7 cellular contexts compared by ENCODE assay signal in the genomic region with DNA sequence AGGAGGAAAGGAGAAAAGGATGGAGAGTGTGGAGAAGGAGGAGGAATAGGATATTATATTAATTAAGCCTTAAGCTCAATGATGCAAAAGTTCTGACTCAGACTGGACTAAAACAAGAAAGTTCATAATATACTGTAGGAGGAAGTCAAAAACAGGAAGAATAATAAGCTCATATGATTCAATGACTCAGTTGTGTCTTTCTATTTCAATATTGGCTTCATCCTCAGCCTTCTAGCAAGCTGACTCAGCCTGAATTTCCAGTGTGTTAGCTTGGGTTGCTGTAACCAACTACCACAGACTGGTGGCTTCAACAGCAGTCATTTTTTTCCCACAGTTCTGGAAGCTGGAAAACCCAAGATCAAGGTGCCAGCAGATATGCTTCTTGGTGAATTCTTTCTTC.
DNase-seq lines count a peak whose midpoint lies in the region; ATAC-seq and TF ChIP-seq lines count a peak whose summit lies in the region.
"Not testable (repeated sequence)": the region's sequence is repeated elsewhere in the genome, so short reads cannot be mapped to it uniquely, and the experiment has no call there.

No MANE protein-coding gene starts in this region.

- peak; percentile 64 for ATAC-seq in esophagus mucosa

- TF ChIP-seq CTCF in OCI-LY3 (IDR thresholded peaks at IDR 0.05; ENCODE audit: low read depth, low read length); retinal pigment epithelial cell (conservative IDR thresholded peaks at IDR 0.05; ENCODE audit: low read depth, low read length): not testable (repeated sequence)

- H3K9me3 ChIP-seq in OCI-LY3 (ENCODE audit: insufficient read depth, low read length) = not testable (repeated sequence)

- not testable (repeated sequence) for H3K79me2 ChIP-seq in OCI-LY3 (ENCODE audit: low read length)

- H3K27ac ChIP-seq in OCI-LY3 (ENCODE audit: low read length) = peak overlapping the region; percentile 79

- H3K36me3 ChIP-seq in OCI-LY3 (replicated peaks; ENCODE audit: low read depth, low read length) = not testable (repeated sequence)

- DNase-seq in HT1080 (ENCODE audit: low read depth) = peak; percentile 31
- peak; percentile 87 for DNase-seq in MV-4-11 (lab: John Stamatoyannopoulos, UW)
- peak; percentile 0 for DNase-seq in NOMO-1 treated with DMSO at 0.1 percent for 48 hours (lab: John Stamatoyannopoulos, UW; ENCODE audit: unreplicated experiment)
- peak; percentile 34 for DNase-seq in kidney glomerular epithelial cell (lab: John Stamatoyannopoulos, UW)
- peak; percentile 0 for DNase-seq in retinal pigment epithelial cell (ENCODE audit: low read depth)

- not testable (repeated sequence) for H4K20me1 ChIP-seq in OCI-LY3 (ENCODE audit: insufficient read depth, low read length)

- H3K4me2 ChIP-seq in OCI-LY3 (ENCODE audit: low read length) = peak overlapping the region; percentile 45

- H3K9ac ChIP-seq in OCI-LY3 (ENCODE audit: low read length) = peak overlapping the region; percentile 24; the same call in 1 of the 2 replicates

- peak overlapping the region; percentile 26; the same call in 1 of the 2 replicates for H3K4me3 ChIP-seq in OCI-LY3 (ENCODE audit: low read length)
- not testable (repeated sequence) for H3K4me3 ChIP-seq in retinal pigment epithelial cell (ENCODE audit: low read length)

- not testable (repeated sequence) for H3K27me3 ChIP-seq in OCI-LY3 (ENCODE audit: low read depth, low read length)

- H2AFZ ChIP-seq in OCI-LY3 (ENCODE audit: low read depth, low read length) = not testable (repeated sequence)

- H3K4me1 ChIP-seq in OCI-LY3 (ENCODE audit: low read length) = peaks cover 22% of the 10 kb centered on the region

Comparison
In these comparisons a context has a peak if more than half of its experiments do, and no peak if none do; other contexts are left out.
1. DNase-seq: peak in every context shown above with its lines; median percentile 87 in MV-4-11; 34 in kidney glomerular epithelial cell; 31 in HT1080; 0 in NOMO-1 treated with DMSO at 0.1 percent for 48 hours; 0 in retinal pigment epithelial cell.